17 cellular contexts compared by ENCODE assay signal in the genomic region with DNA sequence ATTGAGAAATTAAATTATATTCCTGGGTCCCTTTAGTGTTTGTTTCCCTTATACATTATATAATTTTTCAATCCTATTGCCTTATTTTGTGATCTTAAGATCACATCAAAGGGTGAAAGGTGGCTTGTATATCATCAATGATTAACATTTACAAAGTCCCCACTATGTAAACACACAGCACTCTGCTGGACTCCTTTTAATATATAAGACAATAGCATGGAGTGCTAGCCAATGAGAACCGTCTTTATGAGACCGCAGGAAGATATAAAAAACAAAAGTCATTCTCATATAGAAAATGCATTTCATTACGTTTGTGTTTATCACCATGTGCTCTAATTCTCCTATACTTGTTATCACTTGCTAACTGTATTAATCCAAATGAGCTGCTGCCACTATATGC.
DNase-seq lines count a peak whose midpoint lies in the region; ATAC-seq and TF ChIP-seq lines count a peak whose summit lies in the region.
"Had no signal": no experiment of that assay in that cellular context is flagged by ENCODE, and none has a peak within 500 bp of the region (broad histone marks: within the 10 kb centered on the region; RNA-seq: fewer than 3 reads in every experiment).

No MANE protein-coding gene starts in this region.

- no peak overlapping the region for H3K27ac ChIP-seq in upper lobe of right lung
- H3K27ac ChIP-seq: GM23248, KMS-11 had no signal

- no peaks in the 10 kb centered on the region for H3K9me3 ChIP-seq in upper lobe of right lung
- H3K9me3 ChIP-seq: BE2C, Caco-2, HAP-1 had no signal

- no peak for TF ChIP-seq CTCF in upper lobe of right lung (IDR thresholded peaks at IDR 0.05)

- no peaks in the 10 kb centered on the region for H3K36me3 ChIP-seq in upper lobe of right lung
- H3K36me3 ChIP-seq: BE2C, HAP-1 had no signal

- H3K4me1 ChIP-seq in upper lobe of right lung, result no peaks in the 10 kb centered on the region
- H3K4me1 ChIP-seq: BE2C had no signal

- DNase-seq in DMS53 treated with DMSO at 0.1 percent for 48 hours (lab: John Stamatoyannopoulos, UW; ENCODE audit: unreplicated experiment) (peak; percentile 48), HuH-7 (ENCODE audit: low spot score) (peak; percentile 30), SW480 (ENCODE audit: low spot score) (peak; percentile 43), upper lobe of right lung (no peak), NCI-H1105 (lab: John Stamatoyannopoulos, UW) (no peak)
- DNase-seq: ACHN; BE2C; C1 segment of cervical spinal cord; Caco-2; CD4-positive, CD25-positive, alpha-beta regulatory T cell; DMS79 treated with DMSO at 0.1 percent for 48 hours; GF-D8; GM23248 had no signal

- intact Hi-C loops in upper lobe of right lung (cut with DNase I), result no loop called here

- no peak overlapping the region for H3K4me3 ChIP-seq in upper lobe of right lung
- H3K4me3 ChIP-seq: GM12878, GM23248, HAP-1 had no signal

- no peaks in the 10 kb centered on the region for H3K27me3 ChIP-seq in upper lobe of right lung

- ATAC-seq in HG02642 (IDR thresholded peaks at IDR 0.05; ENCODE audit: poor library complexity, unreplicated experiment), result no peak
- no peak for ATAC-seq in upper lobe of right lung
- ATAC-seq: GM12878 had no signal

Comparison
In these comparisons a context has a peak if more than half of its experiments do, and no peak if none do; other contexts are left out.
1. DNase-seq: peak in DMS53 treated with DMSO at 0.1 percent for 48 hours (single experiment), HuH-7 (single experiment) and SW480 (single experiment); none in upper lobe of right lung (single experiment) and NCI-H1105 (single experiment).